ENCODE assay signal across 1 cellular context in genomic region chr5:56876325-56876724, GRCh38.
A peak's percentile ranks its signal among the peaks of the same experiment; 100 is the strongest.
TF ChIP-seq lines count a peak whose summit lies in the region.

No MANE protein-coding gene starts in this region.

TF ChIP-seq in K562, 482 proteins besides CTCF, POLR2A, EP300 and RAD21 (continued from another document):
- TF ChIP-seq PBX2 (CRISPR knock-in tag; IDR thresholded peaks at IDR 0.05; ENCODE audit: low read depth) (no peak), PBX2 (tag; conservative IDR thresholded peaks at IDR 0.05; ENCODE audit: low read depth) (peak; percentile 75), THRB (CRISPR knock-in tag; conservative IDR thresholded peaks at IDR 0.05) (no peak), ZNF785 (CRISPR knock-in tag; IDR thresholded peaks at IDR 0.05) (no peak), RNF2 (IDR thresholded peaks at IDR 0.05) (no peak), SMARCA4 (IDR thresholded peaks at IDR 0.05) (no peak), SMAD1 (IDR thresholded peaks at IDR 0.05; ENCODE audit: low read depth, low read length, partially characterized antibody) (no peak), FOXJ2 (tag; IDR thresholded peaks at IDR 0.05) (no peak), ZNF766 (CRISPR knock-in tag; conservative IDR thresholded peaks at IDR 0.05) (no peak), STAG1 (CRISPR knock-in tag; IDR thresholded peaks at IDR 0.05; ENCODE audit: borderline replicate concordance) (no peak), MEIS2 (IDR thresholded peaks at IDR 0.05; ENCODE audit: partially characterized antibody) (peak; percentile 75)
